ENCODE assay signal across 20 cellular contexts in genomic region chr11:1225386-1226225, GRCh38. TPM values are rescaled to one million over a fixed set of nuclear protein-coding genes. Genes with fewer than 3 reads are reported as not detected.
A peak's percentile ranks its signal among the peaks of the same experiment; 100 is the strongest.
DNase-seq lines count a peak whose midpoint lies in the region; ATAC-seq, FAIRE-seq and TF ChIP-seq lines count a peak whose summit lies in the region.
"Had no signal": no experiment of that assay in that cellular context is flagged by ENCODE, and none has a peak within 500 bp of the region (broad histone marks: within the 10 kb centered on the region; RNA-seq: fewer than 3 reads in every experiment).

No MANE protein-coding gene starts in this region.

- intact Hi-C loops in kidney (cut with DNase I) (no loop called here), psoas muscle (cut with DNase I) (no loop called here)

- no peaks in the 10 kb centered on the region for H3K36me3 Mint-ChIP-seq in WTC11
- H3K36me3 Mint-ChIP-seq: activated CD8-positive, alpha-beta memory T cell treated with anti-CD3 and anti-CD28 coated beads, Interleukin-2, amount 10 ng/mL, durations not matched to agents 7 days and 5 days had no signal

- H3K27ac ChIP-seq in kidney (ENCODE audit: low read depth in 2 of 2, low read length in 2 of 2) (no peak overlapping the region), psoas muscle (no peak overlapping the region)
- H3K27ac ChIP-seq: C4-2B had no signal

- no peak for FAIRE-seq in kidney (lab: Jason Lieb, UNC)
- FAIRE-seq in GM12891 (lab: Jason Lieb, UNC): no peak
- FAIRE-seq: A204.1, endometrium had no signal

- peak; percentile 22 for DNase-seq in activated CD4-positive, CD25-positive, alpha-beta regulatory T cell treated with anti-CD3 and anti-CD28 coated beads, Interleukin-2, amount 50 U/mL, for 72 hours
- DNase-seq in WTC11 (ENCODE audit: low spot score) (peak; percentile 20), kidney (peak; percentile 54), psoas muscle (peak; percentile 4 to 51), NCI-H1092 treated with DMSO at 0.1 percent for 48 hours (lab: John Stamatoyannopoulos, UW) (no peak), GM12891 (ENCODE audit: insufficient read length, low spot score) (no peak)
- no peak for DNase-seq in stimulated activated CD4-positive, alpha-beta T cell treated with anti-CD3 and anti-CD28 coated beads, Interleukin-2, amount 100 ng/mL, for 24 hours
- DNase-seq: activated CD4-positive, CD25-positive, alpha-beta regulatory T cell; activated CD8-positive, alpha-beta memory T cell treated with anti-CD3 and anti-CD28 coated beads, Interleukin-2, amount 10 ng/mL, durations not matched to agents 7 days and 5 days; NCI-H1694; NCI-H446 treated with DMSO at 0.1 percent for 48 hours; SHP77 treated with DMSO at 0.1 percent for 48 hours had no signal

- H3K27ac Mint-ChIP-seq in WTC11: no peak overlapping the region
- H3K27ac Mint-ChIP-seq: activated CD8-positive, alpha-beta memory T cell treated with anti-CD3 and anti-CD28 coated beads, Interleukin-2, amount 10 ng/mL, durations not matched to agents 7 days and 5 days; stimulated activated naive CD8-positive, alpha-beta T cell treated with anti-CD3 and anti-CD28 coated beads, Interleukin-15, Interleukin-2, amounts not matched to agents 100 ng/mL and 50 ng/mL, for 24 hours; T-helper 17 cell had no signal

- no peaks in the 10 kb centered on the region for H3K9me3 Mint-ChIP-seq in WTC11
- H3K9me3 Mint-ChIP-seq: stimulated activated naive CD8-positive, alpha-beta T cell treated with anti-CD3 and anti-CD28 coated beads, Interleukin-15, Interleukin-2, amounts not matched to agents 100 ng/mL and 50 ng/mL, for 24 hours had no signal

- H3K4me1 ChIP-seq in kidney (ENCODE audit: control insufficient read depth in 1 of 2, insufficient read depth in 1 of 2, low read depth in 1 of 2, low read length in 2 of 2) (no peaks in the 10 kb centered on the region), psoas muscle (no peaks in the 10 kb centered on the region)

- POLR2A ChIA-PET in WTC11 (lab: Charles Lee): no interaction called here

- H3K27me3 Mint-ChIP-seq in WTC11 (ENCODE audit: low read depth): no peaks in the 10 kb centered on the region
- H3K27me3 Mint-ChIP-seq: activated CD8-positive, alpha-beta memory T cell treated with anti-CD3 and anti-CD28 coated beads, Interleukin-2, amount 10 ng/mL, durations not matched to agents 7 days and 5 days had no signal

- H3K36me3 ChIP-seq in kidney (ENCODE audit: control insufficient read depth in 1 of 2, insufficient read depth in 2 of 2, low read length in 2 of 2): no peaks in the 10 kb centered on the region
- H3K36me3 ChIP-seq in psoas muscle (ENCODE audit: insufficient read depth in 1 of 2, low read depth in 1 of 2): no peaks in the 10 kb centered on the region

- no peak overlapping the region for H3K4me3 ChIP-seq in kidney (ENCODE audit: low read length in 2 of 2)
- no peak overlapping the region for H3K4me3 ChIP-seq in psoas muscle

- H3K4me1 Mint-ChIP-seq in WTC11: peaks cover 3% of the 10 kb centered on the region
- H3K4me1 Mint-ChIP-seq: activated CD8-positive, alpha-beta memory T cell treated with anti-CD3 and anti-CD28 coated beads, Interleukin-2, amount 10 ng/mL, durations not matched to agents 7 days and 5 days; T-helper 17 cell had no signal

- no peak for TF ChIP-seq POLR2A in GM12891 (IDR thresholded peaks at IDR 0.05; ENCODE audit: low read depth, low read length)

- no peak overlapping the region for H3K9ac ChIP-seq in kidney (ENCODE audit: low read length in 2 of 2)

- peaks cover 0 to 81% (median 6%) of the 10 kb centered on the region in 3 donors for H3K27me3 ChIP-seq in psoas muscle (ENCODE audit: insufficient read depth in 3 of 3, low read length in 2 of 3)

- ATAC-seq in activated CD4-positive, CD25-positive, alpha-beta regulatory T cell treated with anti-CD3 and anti-CD28 coated beads, Interleukin-2, amount 50 U/mL, for 24 hours: no peak
- no peak for ATAC-seq in WTC11
- ATAC-seq in psoas muscle: no peak
- ATAC-seq: activated CD8-positive, alpha-beta memory T cell treated with anti-CD3 and anti-CD28 coated beads, Interleukin-2, amount 10 ng/mL, durations not matched to agents 7 days and 5 days; T-helper 17 cell had no signal

- TF ChIP-seq CTCF in WTC11 (IDR thresholded peaks at IDR 0.05) (no peak), kidney (IDR thresholded peaks at IDR 0.05; ENCODE audit: borderline replicate concordance, extremely low read depth, insufficient read depth) (no peak), psoas muscle (IDR thresholded peaks at IDR 0.05) (no peak)

- no peaks in the 10 kb centered on the region for H3K9me3 ChIP-seq in kidney (ENCODE audit: control insufficient read depth in 1 of 2, low read length in 2 of 2)
- H3K9me3 ChIP-seq in psoas muscle: no peaks in the 10 kb centered on the region

- no peak overlapping the region for H3K4me3 Mint-ChIP-seq in WTC11
- H3K4me3 Mint-ChIP-seq: activated CD8-positive, alpha-beta memory T cell treated with anti-CD3 and anti-CD28 coated beads, Interleukin-2, amount 10 ng/mL, durations not matched to agents 7 days and 5 days; stimulated activated naive CD8-positive, alpha-beta T cell treated with anti-CD3 and anti-CD28 coated beads, Interleukin-15, Interleukin-2, amounts not matched to agents 100 ng/mL and 50 ng/mL, for 24 hours; T-helper 17 cell had no signal

- 70 to 83% (median 75%) methylated on average over 28 to 29 of the region's 29 CpGs for WGBS in psoas muscle, 3 donors

- CTCF ChIA-PET in WTC11 (lab: Charles Lee): interaction anchor here (1.2 to 1.8 kb wide), 4 partner anchors 23 to 290 kb away, joined by 4 to 8 read pairs (median 6); no protein-coding TSS in a partner anchor

TF ChIP-seq in WTC11, 78 proteins besides CTCF, POLR2A, EP300 and RAD21:
- TF ChIP-seq ZNF263 (CRISPR knock-in tag; IDR thresholded peaks at IDR 0.05; ENCODE audit: low read depth) (no peak), GABPB1 (CRISPR knock-in tag; IDR thresholded peaks at IDR 0.05) (no peak), NR3C1 (CRISPR knock-in tag; conservative IDR thresholded peaks at IDR 0.05; ENCODE audit: low read depth) (no peak), HMGA2 (CRISPR knock-in tag; IDR thresholded peaks at IDR 0.05) (no peak), RELA (CRISPR knock-in tag; IDR thresholded peaks at IDR 0.05; ENCODE audit: borderline replicate concordance) (no peak), GRHL2 (CRISPR knock-in tag; IDR thresholded peaks at IDR 0.05; ENCODE audit: insufficient replicate concordance, severe bottlenecking) (no peak), CBFB (CRISPR knock-in tag; IDR thresholded peaks at IDR 0.05; ENCODE audit: low read depth) (no peak), JUN (CRISPR knock-in tag; IDR thresholded peaks at IDR 0.05) (no peak)
- TF ChIP-seq, protein P1, sequence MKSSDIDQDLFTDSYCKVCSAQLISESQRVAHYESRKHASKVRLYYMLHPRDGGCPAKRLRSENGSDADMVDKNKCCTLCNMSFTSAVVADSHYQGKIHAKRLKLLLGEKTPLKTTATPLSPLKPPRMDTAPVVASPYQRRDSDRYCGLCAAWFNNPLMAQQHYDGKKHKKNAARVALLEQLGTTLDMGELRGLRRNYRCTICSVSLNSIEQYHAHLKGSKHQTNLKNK (CRISPR knock-in tag; IDR thresholded peaks at IDR 0.05): no peak
- TF ChIP-seq, protein P2, sequence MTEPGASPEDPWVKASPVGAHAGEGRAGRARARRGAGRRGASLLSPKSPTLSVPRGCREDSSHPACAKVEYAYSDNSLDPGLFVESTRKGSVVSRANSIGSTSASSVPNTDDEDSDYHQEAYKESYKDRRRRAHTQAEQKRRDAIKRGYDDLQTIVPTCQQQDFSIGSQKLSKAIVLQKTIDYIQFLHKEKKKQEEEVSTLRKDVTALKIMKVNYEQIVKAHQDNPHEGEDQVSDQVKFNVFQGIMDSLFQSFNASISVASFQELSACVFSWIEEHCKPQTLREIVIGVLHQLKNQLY (CRISPR knock-in tag; IDR thresholded peaks at IDR 0.05): no peak

TF ChIP-seq in GM12891, 5 proteins besides CTCF, POLR2A, EP300 and RAD21:
- TF ChIP-seq PAX5 (IDR thresholded peaks at IDR 0.05; ENCODE audit: insufficient read depth, low read length, severe bottlenecking) (no peak), TAF1 (IDR thresholded peaks at IDR 0.05; ENCODE audit: low read depth, low read length) (no peak), POU2F2 (IDR thresholded peaks at IDR 0.05; ENCODE audit: low read depth, low read length) (no peak), POLR2AphosphoS5 (IDR thresholded peaks at IDR 0.05; ENCODE audit: low read depth, low read length) (no peak), SPI1 (IDR thresholded peaks at IDR 0.05; ENCODE audit: low read depth, low read length) (no peak)
TF ChIP-seq in GM12891: peak in this region for 0.

RNA-seq across cellular contexts. Expression of gene MUC5B, which starts 2.7 kb away (rescaled TPM):
- total RNA-seq in WTC11 (2021) (0.69 to 1.6 TPM (median 1.6 TPM) in 3 replicates), kidney (0.38 TPM), psoas muscle (under 1 TPM in 3 of 4 donors, not detected in 1; 0.02 to 0.41 (median 0.20) TPM)
- polyA plus RNA-seq in kidney (ENCODE audit: insufficient read depth, low read depth, low replicate concordance) (not detected), psoas muscle (under 1 TPM in 1 of 3 donors, not detected in 2; under 0.01 TPM)
- 0.12 TPM for polyA plus RNA-seq in GM12891 (2012; ENCODE audit: low read depth, missing spikeins)
- total RNA-seq: activated CD8-positive, alpha-beta memory T cell treated with anti-CD3 and anti-CD28 coated beads, Interleukin-2, amount 10 ng/mL, durations not matched to agents 7 days and 5 days; myocyte; T-helper 17 cell; urinary bladder had no signal
- polyA plus RNA-seq: urinary bladder had no signal

Comparison
In these comparisons a context has a peak if more than half of its experiments do, and no peak if none do; other contexts are left out.
1. DNase-seq: peak in activated CD4-positive, CD25-positive, alpha-beta regulatory T cell treated with anti-CD3 and anti-CD28 coated beads, Interleukin-2, amount 50 U/mL, for 72 hours (single experiment), WTC11 (single experiment), kidney (single experiment) and psoas muscle (2 of 2); none in NCI-H1092 treated with DMSO at 0.1 percent for 48 hours (single experiment), GM12891 (single experiment) and stimulated activated CD4-positive, alpha-beta T cell treated with anti-CD3 and anti-CD28 coated beads, Interleukin-2, amount 100 ng/mL, for 24 hours (0 of 2).